ENCODE assay signal across 1 cellular context in the genomic region with DNA sequence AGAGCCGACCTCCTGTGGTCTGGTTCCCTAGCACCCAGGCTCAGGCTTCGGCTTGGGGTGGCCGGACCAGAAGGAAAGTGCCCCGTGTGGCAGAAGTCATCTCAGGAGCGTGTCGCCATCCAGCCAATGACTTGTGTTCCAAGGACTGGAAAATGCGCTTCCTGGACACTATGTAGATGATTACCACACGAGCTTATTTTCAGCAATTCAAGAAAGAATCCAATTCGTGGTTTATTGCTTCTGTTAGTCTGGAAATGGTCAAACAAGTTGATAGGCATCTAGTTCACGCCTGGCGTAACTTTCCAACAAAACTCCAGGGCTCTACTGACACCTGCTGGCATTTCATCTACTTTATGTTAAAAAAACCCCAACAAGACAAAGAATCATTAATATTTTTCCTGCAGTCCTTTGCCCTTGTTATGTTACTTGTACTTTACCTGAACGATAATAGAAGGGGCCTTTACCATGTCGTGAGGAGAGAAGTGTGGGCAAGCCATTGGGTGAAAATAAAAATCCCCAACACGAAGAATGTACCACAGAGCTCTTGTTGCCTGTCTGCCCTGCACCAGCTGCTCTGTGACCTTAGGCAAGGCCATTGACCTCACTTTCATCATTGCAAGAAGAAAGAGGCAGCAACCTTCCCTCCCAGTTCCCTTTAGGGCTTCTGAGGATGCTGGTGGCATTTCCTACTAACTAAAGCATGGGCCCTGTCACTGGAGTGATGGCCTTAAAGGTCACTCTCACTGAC.
TF ChIP-seq lines count a peak whose summit lies in the region.

No MANE protein-coding gene starts in this region.

TF ChIP-seq in A549, 52 proteins besides CTCF, POLR2A, EP300 and RAD21 (continued from another document):
- no peak for TF ChIP-seq NFE2L2 (conservative IDR thresholded peaks at IDR 0.05; ENCODE audit: low read length)
- TF ChIP-seq CBX8 (IDR thresholded peaks at IDR 0.05), result no peak
- TF ChIP-seq CBX2 (IDR thresholded peaks at IDR 0.05; ENCODE audit: borderline replicate concordance, low read depth), result no peak
TF ChIP-seq in A549: peak in this region for 3.
